11 cellular contexts compared by ENCODE assay signal in the genomic region with DNA sequence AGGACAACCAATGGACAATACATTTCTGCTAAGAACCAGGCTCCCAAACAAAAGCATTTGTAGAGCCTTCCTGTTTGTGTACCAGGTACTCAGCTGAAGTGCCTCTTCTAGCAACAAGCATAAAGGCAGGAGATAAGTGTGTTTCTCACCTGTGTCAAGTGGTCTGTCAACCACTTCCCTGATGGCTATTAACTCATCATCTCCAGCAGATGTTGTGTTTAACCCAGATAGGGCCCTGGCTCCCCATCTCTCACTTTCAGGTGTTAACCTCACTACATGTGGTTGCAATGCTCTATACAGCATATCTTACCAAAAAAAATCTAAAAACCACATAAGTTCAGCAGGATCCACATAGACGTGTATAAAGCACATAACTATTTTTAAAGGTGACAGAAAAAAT. TPM values are rescaled to one million over a fixed set of nuclear protein-coding genes. Genes with fewer than 3 reads are reported as not detected.
DNase-seq lines count a peak whose midpoint lies in the region; ATAC-seq and TF ChIP-seq lines count a peak whose summit lies in the region.
"Had no signal": no experiment of that assay in that cellular context is flagged by ENCODE, and none has a peak within 500 bp of the region (broad histone marks: within the 10 kb centered on the region; RNA-seq: fewer than 3 reads in every experiment).

No MANE protein-coding gene starts in this region.

- no peak overlapping the region for H2BK5ac ChIP-seq in trophoblast cell (ENCODE audit: low read depth, low read length, poor library complexity)

- peaks cover 24% of the 10 kb centered on the region for H3K4me1 Mint-ChIP-seq in central memory CD8-positive, alpha-beta T cell

- no peak overlapping the region for H3K14ac ChIP-seq in trophoblast cell (ENCODE audit: low read length)

- no peak overlapping the region for H3K4ac ChIP-seq in trophoblast cell (ENCODE audit: low read depth, low read length)

- intact Hi-C loops in vagina (cut with DNase I) (no loop called here), colonic mucosa (cut with DNase I) (no loop called here)

- H3K23ac ChIP-seq in trophoblast cell (ENCODE audit: low read length): no peak overlapping the region

- peak; percentile 68 for ATAC-seq in GM18873 (IDR thresholded peaks at IDR 0.05; ENCODE audit: low FRiP score, unreplicated experiment)
- peak; percentile 66 for ATAC-seq in HG02571 (IDR thresholded peaks at IDR 0.05; ENCODE audit: unreplicated experiment)
- peak; percentile 52 for ATAC-seq in HG03575 (IDR thresholded peaks at IDR 0.05; ENCODE audit: extremely low read depth, insufficient number of reproducible peaks, low FRiP score, unreplicated experiment)
- peak; percentile 96 for ATAC-seq in central memory CD8-positive, alpha-beta T cell (replicated peaks; ENCODE audit: extremely low read depth, poor library complexity, severe bottlenecking)

- no peak overlapping the region for H4K12ac ChIP-seq in trophoblast cell (ENCODE audit: low read depth, low read length)

- no peak for TF ChIP-seq POLR2A in vagina (IDR thresholded peaks at IDR 0.05)

- H3K36me3 ChIP-seq in vagina (no peaks in the 10 kb centered on the region), colonic mucosa (no peaks in the 10 kb centered on the region), trophoblast cell (ENCODE audit: control insufficient read depth in 1 of 2, insufficient read depth in 2 of 2, low read length in 2 of 2) (no peaks in the 10 kb centered on the region)
- H3K36me3 ChIP-seq: right lobe of liver, SJSA1 had no signal

- H3K4me1 ChIP-seq in vagina (no peaks in the 10 kb centered on the region), colonic mucosa (no peaks in the 10 kb centered on the region), trophoblast cell (ENCODE audit: control insufficient read depth in 1 of 2, insufficient read depth in 2 of 2, low read length in 2 of 2) (no peaks in the 10 kb centered on the region)
- H3K4me1 ChIP-seq: right lobe of liver, SJSA1 had no signal

- H3K4me3 ChIP-seq in vagina: no peak overlapping the region
- H3K4me3 ChIP-seq in colonic mucosa: no peak overlapping the region
- no peak overlapping the region for H3K4me3 ChIP-seq in trophoblast cell (ENCODE audit: low read depth, low read length)
- H3K4me3 ChIP-seq: right lobe of liver, SJSA1 had no signal

- peak overlapping the region; percentile 42 for H3K27ac Mint-ChIP-seq in central memory CD8-positive, alpha-beta T cell (ENCODE audit: low read depth)

- H3K27me3 Mint-ChIP-seq in central memory CD8-positive, alpha-beta T cell: peaks cover 60% of the 10 kb centered on the region

- H3K9ac ChIP-seq in colonic mucosa (ENCODE audit: low read depth in 2 of 2, low read length in 2 of 2) (no peak overlapping the region), trophoblast cell (ENCODE audit: low read length) (no peak overlapping the region)

- no peak overlapping the region for H2BK120ac ChIP-seq in trophoblast cell (ENCODE audit: insufficient read depth, low read length, poor library complexity)

- TF ChIP-seq CTCF in vagina (IDR thresholded peaks at IDR 0.05): no peak
- TF ChIP-seq CTCF in colonic mucosa (IDR thresholded peaks at IDR 0.05): no peak

- no peak overlapping the region for H2BK12ac ChIP-seq in trophoblast cell (ENCODE audit: low read length)

- H4K8ac ChIP-seq in trophoblast cell (ENCODE audit: low read depth, low read length): no peak overlapping the region

- no peak overlapping the region for H3K4me2 ChIP-seq in trophoblast cell (ENCODE audit: low read length)

- peaks cover 7% of the 10 kb centered on the region for H3K36me3 Mint-ChIP-seq in central memory CD8-positive, alpha-beta T cell (ENCODE audit: insufficient read depth)

- no peaks in the 10 kb centered on the region for H3K9me3 Mint-ChIP-seq in central memory CD8-positive, alpha-beta T cell

- H3K27ac ChIP-seq in vagina (no peak overlapping the region), colonic mucosa (no peak overlapping the region), trophoblast cell (ENCODE audit: low read depth, low read length) (no peak overlapping the region)
- H3K27ac ChIP-seq: right lobe of liver, SJSA1 had no signal

- no peak overlapping the region for H3K18ac ChIP-seq in trophoblast cell (ENCODE audit: low read length)

- H3K79me1 ChIP-seq in trophoblast cell (ENCODE audit: low read length): no peaks in the 10 kb centered on the region

- no peak overlapping the region for H2AFZ ChIP-seq in trophoblast cell (ENCODE audit: insufficient read depth, low read length, poor library complexity)

- no peak overlapping the region for H2AK5ac ChIP-seq in trophoblast cell (ENCODE audit: low read length)

- peak in 1 of 2 donors; percentile 56 for DNase-seq in central memory CD8-positive, alpha-beta T cell (ENCODE audit: low spot score in 2 of 2)
- no peak for DNase-seq in vagina (ENCODE audit: extremely low spot score in 2 of 2)
- DNase-seq in colonic mucosa: no peak
- no peak for DNase-seq in trophoblast cell
- DNase-seq in NAMALWA (ENCODE audit: low spot score): no peak
- DNase-seq: right lobe of liver had no signal

- no peak overlapping the region for H4K91ac ChIP-seq in trophoblast cell (ENCODE audit: low read depth, low read length)

- H3K9me3 ChIP-seq in vagina (no peaks in the 10 kb centered on the region), colonic mucosa (no peaks in the 10 kb centered on the region), trophoblast cell (ENCODE audit: insufficient read depth, low read depth, low read length) (no peaks in the 10 kb centered on the region)
- H3K9me3 ChIP-seq: right lobe of liver, SJSA1 had no signal

- no peak overlapping the region for H3K4me3 Mint-ChIP-seq in central memory CD8-positive, alpha-beta T cell

- H3K79me2 ChIP-seq in trophoblast cell (ENCODE audit: control insufficient read depth, insufficient read depth, low read length, poor library complexity): no peaks in the 10 kb centered on the region

- H3K27me3 ChIP-seq in vagina (no peaks in the 10 kb centered on the region), colonic mucosa (no peaks in the 10 kb centered on the region), trophoblast cell (ENCODE audit: insufficient read depth, low read length) (no peaks in the 10 kb centered on the region)
- H3K27me3 ChIP-seq: right lobe of liver, SJSA1 had no signal

- no CpG with 5 or more reads among the region's 1 CpG for WGBS in trophoblast cell (ENCODE audit: extremely low coverage, insufficient coverage, insufficient read length)

RNA-seq across cellular contexts. Expression of a gene that starts 9.6 kb away (rescaled TPM):
- total RNA-seq in vagina: not detected
- not detected for total RNA-seq in colonic mucosa
- not detected in 2 replicates for polyA plus RNA-seq in trophoblast cell (2013)
- total RNA-seq: right lobe of liver, SJSA1 had no signal
- polyA plus RNA-seq: keratinocyte had no signal
